ENCODE assay signal across 26 cellular contexts in genomic region chr5:82345108-82345507, GRCh38.
DNase-seq lines count a peak whose midpoint lies in the region; ATAC-seq, FAIRE-seq and TF ChIP-seq lines count a peak whose summit lies in the region.
"Had no signal": no experiment of that assay in that cellular context is flagged by ENCODE, and none has a peak within 500 bp of the region (broad histone marks: within the 10 kb centered on the region; RNA-seq: fewer than 3 reads in every experiment).

No MANE protein-coding gene starts in this region.

- BruUV-seq in HepG2 (replicated peaks; lab: Mats Ljungman, UMichigan): no TSS peak

- no peak overlapping the region for H2AFZ ChIP-seq in HepG2 (ENCODE audit: low read length)
- H2AFZ ChIP-seq in mesenchymal stem cell (ENCODE audit: low read depth, low read length): no peak overlapping the region
- peak overlapping the region; percentile 3 for H2AFZ ChIP-seq in neuronal stem cell (ENCODE audit: low read length)

- H2BK12ac ChIP-seq in mesenchymal stem cell (ENCODE audit: low read length in 2 of 2) (no peak overlapping the region), neuronal stem cell (ENCODE audit: low read length) (no peak overlapping the region)

- H2BK120ac ChIP-seq in mesenchymal stem cell (ENCODE audit: low read depth, low read length) (peak overlapping the region; percentile 7), neuronal stem cell (ENCODE audit: low read depth, low read length) (no peak overlapping the region)

- CTCF ChIA-PET in HepG2 (lab: Yijun Ruan, JAX; ENCODE audit: low intra/inter-chr PET ratio, low total read pairs): no interaction called here

- TF ChIP-seq EP300 in HepG2 (IDR thresholded peaks at IDR 0.05; ENCODE audit: low read depth in 2 of 2, low read length in 2 of 2) (no peak), HepG2 (CRISPR knock-in tag; IDR thresholded peaks at IDR 0.05; ENCODE audit: borderline replicate concordance) (no peak)

- H3K9ac ChIP-seq in HepG2 (ENCODE audit: insufficient read depth, low read depth, low read length) (no peak overlapping the region), mesenchymal stem cell (ENCODE audit: low read length) (no peak overlapping the region), neuronal stem cell (ENCODE audit: low read depth, low read length, poor library complexity) (no peak overlapping the region)

- no peaks in the 10 kb centered on the region for H3K36me3 ChIP-seq in right lobe of liver
- no peaks in the 10 kb centered on the region for H3K36me3 ChIP-seq in HepG2 (replicated peaks in 1 of 2; ENCODE audit: control insufficient read depth in 1 of 2, insufficient read depth in 2 of 2, low read length in 2 of 2)
- no peaks in the 10 kb centered on the region for H3K36me3 ChIP-seq in mesenchymal stem cell (ENCODE audit: control insufficient read depth in 1 of 2, insufficient read depth in 2 of 2, low read depth in 1 of 2, low read length in 2 of 2)
- H3K36me3 ChIP-seq in neuronal stem cell (replicated peaks in 1 of 2; ENCODE audit: control insufficient read depth in 2 of 2, insufficient read depth in 2 of 2, low read length in 2 of 2): no peaks in the 10 kb centered on the region
- H3K36me3 ChIP-seq: SJSA1 had no signal

- H2BK5ac ChIP-seq in mesenchymal stem cell (ENCODE audit: low read depth, low read length, poor library complexity, severe bottlenecking) (no peak overlapping the region), neuronal stem cell (ENCODE audit: low read length) (no peak overlapping the region)

- TF ChIP-seq POLR2A in right lobe of liver (IDR thresholded peaks at IDR 0.05): no peak
- no peak for TF ChIP-seq POLR2A in HepG2 (IDR thresholded peaks at IDR 0.05; ENCODE audit: insufficient read depth in 1 of 2, low read depth in 2 of 2, low read length in 2 of 2)

- H3K27me3 ChIP-seq in right lobe of liver (no peaks in the 10 kb centered on the region), HepG2 (ENCODE audit: control insufficient read depth in 1 of 2, insufficient read depth in 2 of 2, low read length in 2 of 2) (peaks cover 0 to 12% of the 10 kb centered on the region in 2 experiments; a peak in 1 of 5 replicates), mesenchymal stem cell (ENCODE audit: control insufficient read depth in 1 of 2, insufficient read depth in 1 of 2, low read length in 2 of 2) (no peaks in the 10 kb centered on the region), neuronal stem cell (ENCODE audit: control insufficient read depth in 3 of 3, insufficient read depth in 3 of 3, low read depth in 1 of 3, low read length in 3 of 3) (no peaks in the 10 kb centered on the region)
- H3K27me3 ChIP-seq: SJSA1 had no signal

- DNase-seq in right lobe of liver (no peak), HepG2 (ENCODE audit: low spot score) (no peak), mesenchymal stem cell (no peak), neuronal stem cell (ENCODE audit: low spot score) (no peak), A172 (ENCODE audit: low spot score) (no peak), NCI-H1092 (lab: John Stamatoyannopoulos, UW) (no peak)
- DNase-seq: C1 segment of cervical spinal cord; CD4-positive, alpha-beta memory T cell; COR-L47; GF-D8; HCEC 1CT; Karpas-422; NCI-H1105; NCI-H146; NCI-H1930; NCI-H2107; NCI-H446 treated with DMSO at 0.1 percent for 48 hours; NCI-H526; NCI-H82; NK-92 treated with Interleukin-12 subunit alpha and Interleukin-12 subunit beta, amount 100 ng/mL, for 24 hours; PC-3 had no signal

- TF ChIP-seq CTCF in right lobe of liver (IDR thresholded peaks at IDR 0.05) (no peak), HepG2 (CRISPR knock-in tag; IDR thresholded peaks at IDR 0.05) (no peak)

- ATAC-seq in right lobe of liver: peak in 3 of 4 donors; percentile 35 to 82 (median 55)
- ATAC-seq in HepG2: no peak
- ATAC-seq in GM21723 (IDR thresholded peaks at IDR 0.05; ENCODE audit: unreplicated experiment): no peak
- ATAC-seq: PC-3 had no signal

- H3K4me1 ChIP-seq in right lobe of liver: peaks cover 0 to 5% (median 0%) of the 10 kb centered on the region in 4 donors
- peaks cover 26% of the 10 kb centered on the region for H3K4me1 ChIP-seq in HepG2 (ENCODE audit: insufficient read depth, low read length)
- H3K4me1 ChIP-seq in mesenchymal stem cell (ENCODE audit: control insufficient read depth, insufficient read depth, low read depth, low read length): peaks cover 18% of the 10 kb centered on the region
- H3K4me1 ChIP-seq in neuronal stem cell (ENCODE audit: control insufficient read depth in 2 of 2, insufficient read depth in 1 of 2, low read depth in 1 of 2, low read length in 2 of 2): peaks cover 9 to 38% of the 10 kb centered on the region in 2 donors

- H3K79me1 ChIP-seq in mesenchymal stem cell (replicated peaks; ENCODE audit: low read length, poor library complexity, severe bottlenecking) (no peaks in the 10 kb centered on the region), neuronal stem cell (ENCODE audit: low read depth, low read length) (no peaks in the 10 kb centered on the region)

- POLR2A ChIA-PET in HepG2 (lab: Yijun Ruan, JAX): no interaction called here

- H3K23ac ChIP-seq in mesenchymal stem cell (ENCODE audit: low read length in 2 of 2): no peak overlapping the region
- no peak overlapping the region for H3K23ac ChIP-seq in neuronal stem cell (ENCODE audit: low read depth, low read length, poor library complexity)

- H2AK5ac ChIP-seq in mesenchymal stem cell (ENCODE audit: low read length, severe bottlenecking) (peak overlapping the region; percentile 33), neuronal stem cell (ENCODE audit: low read depth, low read length) (no peak overlapping the region)

- no peaks in the 10 kb centered on the region for H4K20me1 ChIP-seq in HepG2 (ENCODE audit: insufficient read depth, low read length)

- H3K18ac ChIP-seq in mesenchymal stem cell (ENCODE audit: low read depth in 1 of 2, low read length in 2 of 2) (no peak overlapping the region), neuronal stem cell (ENCODE audit: low read length) (no peak overlapping the region)

- no peaks in the 10 kb centered on the region for H3K79me2 ChIP-seq in HepG2 (ENCODE audit: insufficient read depth, low read length)

- H4K91ac ChIP-seq in mesenchymal stem cell (ENCODE audit: low read length) (no peak overlapping the region), neuronal stem cell (ENCODE audit: low read depth, low read length, poor library complexity) (no peak overlapping the region)

- no peak overlapping the region for H2BK15ac ChIP-seq in mesenchymal stem cell (ENCODE audit: low read depth, poor library complexity, severe bottlenecking)
- no peak overlapping the region for H2BK15ac ChIP-seq in neuronal stem cell (ENCODE audit: low read length)

- H3K27ac ChIP-seq in right lobe of liver: no peak overlapping the region
- H3K27ac ChIP-seq in HepG2 (ENCODE audit: extremely low read length, insufficient read depth, low read length): no peak overlapping the region
- H3K27ac ChIP-seq in mesenchymal stem cell (ENCODE audit: low read length, poor library complexity, severe bottlenecking): no peak overlapping the region
- H3K27ac ChIP-seq in neuronal stem cell (replicated peaks; ENCODE audit: low read length): no peak overlapping the region
- H3K27ac ChIP-seq: HL-60, SJSA1 had no signal

- in situ Hi-C loops in HepG2 (cut with HindIII; ENCODE audit: extremely low pct_ligation_motif_present, low pct_unique_long_range_greater_than_20kb): loop anchor here (5.0 to 10.0 kb wide), 2 partner anchors 447 to 1130 kb away; partner anchors contain the start of gene VCAN

- WGBS in right lobe of liver (ENCODE audit: insufficient coverage, low coverage, low lambda C conversion rate, missing lambda C conversion rate): 15% methylated on average over 3 of the region's 3 CpGs
- WGBS in HepG2 (ENCODE audit: low lambda C conversion rate): 44% methylated on average over 3 of the region's 3 CpGs
- 87% methylated on average over 3 of the region's 3 CpGs for WGBS in mesenchymal stem cell
- WGBS in neuronal stem cell (ENCODE audit: extremely low coverage in 2 of 2, insufficient read length in 2 of 2, insufficient replicate concordance in 1 of 2), 2 donors: no CpG with 5 or more reads among the region's 3 CpGs

- H3K4ac ChIP-seq in mesenchymal stem cell (ENCODE audit: low read depth in 1 of 2, low read length in 2 of 2) (no peak overlapping the region), neuronal stem cell (ENCODE audit: low read length) (no peak overlapping the region)

- H4K8ac ChIP-seq in mesenchymal stem cell (ENCODE audit: low read length) (no peak overlapping the region), neuronal stem cell (ENCODE audit: low read depth, low read length) (no peak overlapping the region)

- H3K14ac ChIP-seq in mesenchymal stem cell (ENCODE audit: low read length in 2 of 2): no peak overlapping the region
- H3K14ac ChIP-seq in neuronal stem cell (ENCODE audit: low read length): no peak overlapping the region

- no peak overlapping the region for H3K4me3 ChIP-seq in right lobe of liver
- no peak overlapping the region for H3K4me3 ChIP-seq in HepG2 (replicated peaks in 1 of 3; ENCODE audit: insufficient read depth in 1 of 3, low read depth in 2 of 3, low read length in 3 of 3)
- no peak overlapping the region for H3K4me3 ChIP-seq in mesenchymal stem cell (ENCODE audit: insufficient read depth in 1 of 2, low read depth in 1 of 2, low read length in 2 of 2)
- H3K4me3 ChIP-seq in neuronal stem cell (ENCODE audit: low read length in 2 of 2): no peak overlapping the region
- H3K4me3 ChIP-seq: SJSA1 had no signal

- no peak overlapping the region for H3K4me2 ChIP-seq in HepG2 (ENCODE audit: low read depth, low read length)
- H3K4me2 ChIP-seq in mesenchymal stem cell (ENCODE audit: low read length, poor library complexity, severe bottlenecking): no peak overlapping the region
- H3K4me2 ChIP-seq in neuronal stem cell (ENCODE audit: insufficient read depth, low read length, poor library complexity, severe bottlenecking): no peak overlapping the region

- H3K9me3 ChIP-seq in right lobe of liver (no peaks in the 10 kb centered on the region), HepG2 (ENCODE audit: low read length) (no peaks in the 10 kb centered on the region), mesenchymal stem cell (ENCODE audit: control insufficient read depth, low read length) (no peaks in the 10 kb centered on the region), neuronal stem cell (replicated peaks in 1 of 2; ENCODE audit: control insufficient read depth in 2 of 2, insufficient read depth in 1 of 2, low read depth in 1 of 2, low read length in 2 of 2) (no peaks in the 10 kb centered on the region)
- H3K9me3 ChIP-seq: SJSA1 had no signal

- TF ChIP-seq RAD21 in HepG2 (CRISPR knock-in tag; IDR thresholded peaks at IDR 0.05): no peak

- intact Hi-C loops in right lobe of liver (cut with DNase I): no loop called here
- intact Hi-C loops in HepG2 (cut with micrococcal nuclease; ENCODE audit: unreplicated experiment): no loop called here

- no peak for FAIRE-seq in HepG2 (lab: Jason Lieb, UNC)
- FAIRE-seq: GM12891, H1 had no signal

TF ChIP-seq in HepG2, 621 proteins besides CTCF, POLR2A, EP300 and RAD21 (continues in another document):
- no peak for TF ChIP-seq SCMH1 (CRISPR knock-in tag; IDR thresholded peaks at IDR 0.05; ENCODE audit: borderline replicate concordance)
- TF ChIP-seq ZNF563 (CRISPR knock-in tag; IDR thresholded peaks at IDR 0.05): no peak

Comparison
In these comparisons a context has a peak if more than half of its experiments do, and no peak if none do; other contexts are left out.
1. ATAC-seq: peak in right lobe of liver (3 of 4); none in HepG2 (single experiment) and GM21723 (single experiment).